8 cellular contexts compared by ENCODE assay signal in genomic region chr5:172007795-172008465, GRCh38. TPM values are rescaled to one million over a fixed set of nuclear protein-coding genes. Genes with fewer than 3 reads are reported as not detected.
DNase-seq lines count a peak whose midpoint lies in the region; ATAC-seq and TF ChIP-seq lines count a peak whose summit lies in the region.

No MANE protein-coding gene starts in this region.

- no peaks in the 10 kb centered on the region for H3K9me3 ChIP-seq in CD4-positive, CD25-positive, alpha-beta regulatory T cell (ENCODE audit: control insufficient read depth in 2 of 2, low read length in 2 of 2)
- H3K9me3 ChIP-seq in Loucy (ENCODE audit: insufficient read depth, low read depth, low read length): no peaks in the 10 kb centered on the region

- H3K4me2 ChIP-seq in Loucy (ENCODE audit: low read depth, low read length, poor library complexity, severe bottlenecking): peak overlapping the region; percentile 93

- peaks cover 18 to 53% (median 40%) of the 10 kb centered on the region in 4 donors for H3K4me1 Mint-ChIP-seq in CD4-positive, CD25-positive, alpha-beta regulatory T cell
- H3K4me1 Mint-ChIP-seq in nephron progenitor cell: peaks cover 53% of the 10 kb centered on the region

- H3K27ac Mint-ChIP-seq in CD4-positive, CD25-positive, alpha-beta regulatory T cell: peak overlapping the region; percentile 97 to 99 (median 99)
- H3K27ac Mint-ChIP-seq in nephron progenitor cell: peak overlapping the region; percentile 98

- peaks cover 4% of the 10 kb centered on the region for H3K27me3 Mint-ChIP-seq in CD4-positive, CD25-positive, alpha-beta regulatory T cell
- peaks cover 11% of the 10 kb centered on the region for H3K27me3 Mint-ChIP-seq in nephron progenitor cell (ENCODE audit: low read depth, poor library complexity)

- no peaks in the 10 kb centered on the region for H3K36me3 Mint-ChIP-seq in CD4-positive, CD25-positive, alpha-beta regulatory T cell
- H3K36me3 Mint-ChIP-seq in nephron progenitor cell (ENCODE audit: low read depth): no peaks in the 10 kb centered on the region

- H2AFZ ChIP-seq in Loucy (ENCODE audit: low read length): no peak overlapping the region

- H3F3A ChIP-seq in Loucy (ENCODE audit: low read depth): no peaks in the 10 kb centered on the region

- no peaks in the 10 kb centered on the region for H3K36me3 ChIP-seq in CD4-positive, CD25-positive, alpha-beta regulatory T cell (ENCODE audit: control insufficient read depth, insufficient read depth, low read length)
- no peaks in the 10 kb centered on the region for H3K36me3 ChIP-seq in Loucy (ENCODE audit: insufficient read depth, low read length)

- peak overlapping the region; percentile 95 to 100 (median 96) for H3K4me3 Mint-ChIP-seq in CD4-positive, CD25-positive, alpha-beta regulatory T cell
- H3K4me3 Mint-ChIP-seq in nephron progenitor cell: peak overlapping the region; percentile 95

- no peaks in the 10 kb centered on the region for H3K9me2 ChIP-seq in Loucy (replicated peaks; ENCODE audit: low read depth, low read length)

- H3K79me2 ChIP-seq in Loucy (ENCODE audit: insufficient read depth, low read length): peaks cover 37% of the 10 kb centered on the region

- H3K9me3 Mint-ChIP-seq in CD4-positive, CD25-positive, alpha-beta regulatory T cell: no peaks in the 10 kb centered on the region
- H3K9me3 Mint-ChIP-seq in nephron progenitor cell: no peaks in the 10 kb centered on the region

- TF ChIP-seq CTCF in Loucy (conservative IDR thresholded peaks at IDR 0.05; ENCODE audit: low read length) (no peak), nephron progenitor cell (IDR thresholded peaks at IDR 0.05) (no peak)

- H3K27me3 ChIP-seq in CD4-positive, CD25-positive, alpha-beta regulatory T cell (ENCODE audit: control insufficient read depth, insufficient read depth, low read length): no peaks in the 10 kb centered on the region
- no peaks in the 10 kb centered on the region for H3K27me3 ChIP-seq in Loucy (ENCODE audit: insufficient read depth, low read length, poor library complexity, severe bottlenecking)

- DNase-seq in CD4-positive, CD25-positive, alpha-beta regulatory T cell: no peak
- peak; percentile 7 for DNase-seq in dermis blood vessel endothelial cell
- no peak for DNase-seq in nephron progenitor cell
- no peak for DNase-seq in NCI-H524 treated with DMSO at 0.1 percent for 48 hours (lab: John Stamatoyannopoulos, UW)
- DNase-seq in NCI-H446 treated with DMSO at 0.1 percent for 48 hours (lab: John Stamatoyannopoulos, UW): no peak

- ATAC-seq in CD4-positive, CD25-positive, alpha-beta regulatory T cell (ENCODE audit: low read depth in 2 of 2): no peak
- no peak for ATAC-seq in HG03159 (IDR thresholded peaks at IDR 0.05; ENCODE audit: unreplicated experiment)
- ATAC-seq in HG03457 (IDR thresholded peaks at IDR 0.05; ENCODE audit: unreplicated experiment): no peak

- peaks cover 15% of the 10 kb centered on the region for H4K20me1 ChIP-seq in Loucy (ENCODE audit: insufficient read depth, low read length, poor library complexity, severe bottlenecking)

- H3K27ac ChIP-seq in CD4-positive, CD25-positive, alpha-beta regulatory T cell (ENCODE audit: insufficient read depth, low read length, poor library complexity, severe bottlenecking): peak overlapping the region; percentile 95

- peaks cover 41% of the 10 kb centered on the region for H3K4me1 ChIP-seq in CD4-positive, CD25-positive, alpha-beta regulatory T cell (ENCODE audit: control insufficient read depth, insufficient read depth, low read length, poor library complexity, severe bottlenecking)
- H3K4me1 ChIP-seq in Loucy (ENCODE audit: insufficient read depth, low read length, poor library complexity, severe bottlenecking): peaks cover 6% of the 10 kb centered on the region

- peak overlapping the region; percentile 98 for H3K4me3 ChIP-seq in CD4-positive, CD25-positive, alpha-beta regulatory T cell (ENCODE audit: low read depth, low read length)
- H3K4me3 ChIP-seq in Loucy (ENCODE audit: low read length, poor library complexity, severe bottlenecking): peak overlapping the region; percentile 78

- peak overlapping the region; percentile 78 for H3K9ac ChIP-seq in Loucy (ENCODE audit: low read depth, low read length, poor library complexity, severe bottlenecking)

RNA-seq across cellular contexts. Expression of gene FBXW11, which starts 1.5 kb away (rescaled TPM):
- total RNA-seq in CD4-positive, CD25-positive, alpha-beta regulatory T cell: 40.7 TPM
- 10 to 100 TPM; 20.6 to 26.0 (median 24.9) TPM for polyA plus RNA-seq in CD4-positive, CD25-positive, alpha-beta regulatory T cell
- total RNA-seq in dermis blood vessel endothelial cell: 81.4 and 90.4 TPM in 2 replicates
